ENCODE assay signal across 18 cellular contexts in the genomic region with DNA sequence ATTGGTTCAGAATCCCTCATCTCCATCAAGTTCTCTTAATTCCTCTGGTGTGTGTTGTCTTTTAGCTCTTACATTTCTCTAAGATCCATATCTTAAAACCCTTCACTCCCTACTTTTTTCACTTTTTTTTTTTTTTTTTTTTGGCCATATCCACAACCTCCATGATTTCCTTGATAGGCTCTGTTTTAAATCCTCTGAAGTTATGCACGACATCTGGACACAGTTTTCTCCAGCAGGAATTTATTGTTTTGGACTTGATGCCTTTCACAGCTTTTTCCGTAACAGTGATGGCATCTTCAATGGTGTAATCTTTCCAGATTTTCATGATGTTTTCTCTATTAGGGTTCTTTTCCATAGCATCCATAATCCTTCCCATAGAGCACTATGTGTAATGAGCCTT. TPM values are rescaled to one million over a fixed set of nuclear protein-coding genes. Genes with fewer than 3 reads are reported as not detected.
A peak's percentile ranks its signal among the peaks of the same experiment; 100 is the strongest.
DNase-seq lines count a peak whose midpoint lies in the region; ATAC-seq and TF ChIP-seq lines count a peak whose summit lies in the region.
"Had no signal": no experiment of that assay in that cellular context is flagged by ENCODE, and none has a peak within 500 bp of the region (broad histone marks: within the 10 kb centered on the region; RNA-seq: fewer than 3 reads in every experiment).

No MANE protein-coding gene starts in this region.

- H4K20me1 ChIP-seq in DOHH2 (ENCODE audit: control insufficient read depth, insufficient read depth, low read depth, low read length) (peaks cover 37% of the 10 kb centered on the region), IMR-90 (ENCODE audit: insufficient read depth, low read length) (peaks cover 21% of the 10 kb centered on the region; the same call in 1 of the 2 replicates)

- H3K4ac ChIP-seq in IMR-90 (ENCODE audit: low read depth, low read length) = no peak overlapping the region

- peaks cover 25 to 32% of the 10 kb centered on the region in 2 donors for H3K36me3 Mint-ChIP-seq in stimulated activated naive B cell treated with anti-CD40 and anti-IgM and Interleukin-4, amounts not matched to agents 10 μg/mL and 1 μg/mL and 100 μg/mL, for 72 hours

- H2AK9ac ChIP-seq in IMR-90 (replicated peaks; ENCODE audit: low read depth, low read length, poor library complexity) = no peak overlapping the region

- no peak overlapping the region for H3K18ac ChIP-seq in IMR-90 (ENCODE audit: low read depth, low read length)

- no peak overlapping the region for H2AK5ac ChIP-seq in IMR-90 (ENCODE audit: low read depth, low read length)

- CTCF ChIA-PET in IMR-90 (lab: Yijun Ruan, JAX) = interaction anchor here (0.6 kb wide), 2 partner anchors 14 to 1417 kb away, joined by 3 to 7 read pairs; no protein-coding TSS in a partner anchor

- H3K9me3 Mint-ChIP-seq in stimulated activated naive B cell treated with anti-CD40 and anti-IgM and Interleukin-4, amounts not matched to agents 10 μg/mL and 1 μg/mL and 100 μg/mL, for 72 hours = no peaks in the 10 kb centered on the region

- H3K4me3 ChIP-seq in DOHH2 (ENCODE audit: low read length) (no peak overlapping the region), IMR-90 (ENCODE audit: insufficient read depth, low read depth, low read length) (no peak overlapping the region)
- H3K4me3 ChIP-seq: pancreas, smooth muscle cell had no signal

- H3K9me3 ChIP-seq in DOHH2 (ENCODE audit: control insufficient read depth, insufficient read depth, low read length) (no peaks in the 10 kb centered on the region), IMR-90 (ENCODE audit: control insufficient read depth, insufficient read depth, low read length) (no peaks in the 10 kb centered on the region)
- H3K9me3 ChIP-seq: pancreas had no signal

- H3K36me3 ChIP-seq in DOHH2 (ENCODE audit: control insufficient read depth, low read length) = peaks cover 50% of the 10 kb centered on the region
- H3K36me3 ChIP-seq in IMR-90 (ENCODE audit: control insufficient read depth, insufficient read depth, low read length) = no peaks in the 10 kb centered on the region
- H3K36me3 ChIP-seq: pancreas had no signal

- no peak overlapping the region for H4K91ac ChIP-seq in IMR-90 (ENCODE audit: insufficient read depth, low read depth, low read length)

- peaks cover 94% of the 10 kb centered on the region for H3K79me2 ChIP-seq in DOHH2 (ENCODE audit: control insufficient read depth, low read length)

- H4K5ac ChIP-seq in IMR-90 (ENCODE audit: low read depth, low read length) = no peak overlapping the region

- H2BK120ac ChIP-seq in IMR-90 (ENCODE audit: low read depth, low read length) = peak overlapping the region; percentile 7; the same call in 1 of the 2 replicates

- H3K14ac ChIP-seq in IMR-90 (replicated peaks; ENCODE audit: low read depth, low read length) = 0 out of 2 replicates have a peak overlapping the region, but pooled peaks have one; percentile 42

- H3K4me2 ChIP-seq in DOHH2 (ENCODE audit: low read length) (peak overlapping the region; percentile 27; the same call in 1 of the 2 replicates), IMR-90 (ENCODE audit: low read depth, low read length) (no peak overlapping the region)
- H3K4me2 ChIP-seq: smooth muscle cell had no signal

- no TSS peak for BruUV-seq in IMR-90 (replicated peaks; lab: Mats Ljungman, UMichigan)

- no peak overlapping the region for H4K8ac ChIP-seq in IMR-90 (ENCODE audit: low read depth in 2 of 2, low read length in 2 of 2)

- H3K79me1 ChIP-seq in IMR-90 (ENCODE audit: low read depth in 1 of 2, low read length in 2 of 2) = peaks cover 28 to 62% of the 10 kb centered on the region in 2 experiments

- DNase-seq in IMR-90 (no peak), fibroblast of peridontal ligament (ENCODE audit: extremely low read depth) (peak; percentile 37), NCI-H146 treated with DMSO at 0.1 percent for 48 hours (lab: John Stamatoyannopoulos, UW; ENCODE audit: unreplicated experiment) (no peak), kidney tubule cell (ENCODE audit: low spot score) (no peak)
- no peak for DNase-seq in stimulated activated naive B cell treated with anti-CD40 and anti-IgM and Interleukin-4, amounts not matched to agents 10 μg/mL and 1 μg/mL and 100 μg/mL, for 72 hours
- DNase-seq: activated CD4-positive, alpha-beta T cell treated with anti-CD3 and anti-CD28 coated beads, Interleukin-2, amount 50 U/mL, for 48 hours; activated effector memory CD4-positive, alpha-beta T cell treated with Interleukin-2 at 50 U/mL for 16 hours; C1 segment of cervical spinal cord; midbrain; NCI-H2107; NCI-H748 treated with DMSO at 0.1 percent for 48 hours; pancreas; T-helper 9 cell had no signal

- no peak overlapping the region for H2AFZ ChIP-seq in IMR-90 (replicated peaks; ENCODE audit: low read length, poor library complexity)

- H3K9me2 ChIP-seq in DOHH2 (replicated peaks; ENCODE audit: control insufficient read depth, low read length) = no peaks in the 10 kb centered on the region

- H2BK20ac ChIP-seq in IMR-90 (ENCODE audit: low read depth, low read length) = no peak overlapping the region; the same call in 1 of the 2 replicates

- H3K9me1 ChIP-seq in IMR-90 (ENCODE audit: insufficient read depth, low read length) = no peaks in the 10 kb centered on the region; the same call in 1 of the 2 replicates

- in situ Hi-C loops in IMR-90 (cut with MboI; ENCODE audit: low sequenced_read_pairs) = no loop called here

- WGBS in IMR-90 (ENCODE audit: extremely low coverage in 2 of 2, insufficient read length in 1 of 2), 2 experiments = no CpG with 5 or more reads among the region's 2 CpGs

- H2BK5ac ChIP-seq in IMR-90 (ENCODE audit: low read depth, low read length, poor library complexity, severe bottlenecking) = peak overlapping the region; percentile 20

- dilution Hi-C loops in IMR-90 (cut with HindIII; ENCODE audit: low sequenced_read_pairs, unreplicated experiment) = no loop called here

- peak overlapping the region; percentile 31; the same call in 1 of the 2 replicates for H3K23ac ChIP-seq in IMR-90 (ENCODE audit: low read depth, low read length)

- no peaks in the 10 kb centered on the region for H3K27me3 Mint-ChIP-seq in stimulated activated naive B cell treated with anti-CD40 and anti-IgM and Interleukin-4, amounts not matched to agents 10 μg/mL and 1 μg/mL and 100 μg/mL, for 72 hours
- H3K27me3 Mint-ChIP-seq: brain had no signal

- H3K27ac Mint-ChIP-seq in stimulated activated naive B cell treated with anti-CD40 and anti-IgM and Interleukin-4, amounts not matched to agents 10 μg/mL and 1 μg/mL and 100 μg/mL, for 72 hours = peak overlapping the region; percentile 2

- H2BK15ac ChIP-seq in IMR-90 (ENCODE audit: low read depth, low read length) = no peak overlapping the region

- TF ChIP-seq POLR2A in IMR-90 (IDR thresholded peaks at IDR 0.05; ENCODE audit: low read depth, low read length) = no peak

- peak overlapping the region in 1 of 2 donors; percentile 4 for H3K4me3 Mint-ChIP-seq in stimulated activated naive B cell treated with anti-CD40 and anti-IgM and Interleukin-4, amounts not matched to agents 10 μg/mL and 1 μg/mL and 100 μg/mL, for 72 hours
- H3K4me3 Mint-ChIP-seq: brain had no signal

- intact Hi-C loops in IMR-90 (cut with micrococcal nuclease) = no loop called here

- H3K9ac ChIP-seq in IMR-90 (ENCODE audit: low read depth, low read length) = no peak overlapping the region

- ATAC-seq in IMR-90 (ENCODE audit: low read depth) (no peak), HG03439 (IDR thresholded peaks at IDR 0.05; ENCODE audit: unreplicated experiment) (no peak)
- no peak for ATAC-seq in stimulated activated naive B cell treated with anti-CD40 and anti-IgM and Interleukin-4, amounts not matched to agents 10 μg/mL and 1 μg/mL and 100 μg/mL, for 72 hours (replicated peaks)

- H3K56ac ChIP-seq in IMR-90 (ENCODE audit: extremely low read depth, insufficient read depth, low read length) = no peak overlapping the region

- no peak for TF ChIP-seq RAD21 in IMR-90 (IDR thresholded peaks at IDR 0.05; ENCODE audit: low read length)

- H3K4me1 Mint-ChIP-seq in stimulated activated naive B cell treated with anti-CD40 and anti-IgM and Interleukin-4, amounts not matched to agents 10 μg/mL and 1 μg/mL and 100 μg/mL, for 72 hours = peaks cover 29 to 77% of the 10 kb centered on the region in 2 donors

- TF ChIP-seq CTCF in DOHH2 (IDR thresholded peaks at IDR 0.05; ENCODE audit: low read depth, low read length, poor library complexity, severe bottlenecking) (no peak), IMR-90 (conservative IDR thresholded peaks at IDR 0.05; ENCODE audit: low read depth, low read length) (no peak)

- peaks cover 14% of the 10 kb centered on the region; the same call in 1 of the 2 replicates for H3F3A ChIP-seq in DOHH2 (ENCODE audit: control insufficient read depth, insufficient read depth)

- H3K4me1 ChIP-seq in DOHH2 (ENCODE audit: control insufficient read depth, low read length) (peaks cover 80% of the 10 kb centered on the region), IMR-90 (ENCODE audit: control insufficient read depth, insufficient read depth, low read length) (peaks cover 9% of the 10 kb centered on the region)

- H3K27me3 ChIP-seq in DOHH2 (ENCODE audit: control insufficient read depth, low read length) = no peaks in the 10 kb centered on the region
- H3K27me3 ChIP-seq in IMR-90 (ENCODE audit: control insufficient read depth, insufficient read depth, low read length) = no peaks in the 10 kb centered on the region
- H3K27me3 ChIP-seq: pancreas had no signal

- no peak overlapping the region for H3K27ac ChIP-seq in DOHH2 (ENCODE audit: low read depth, low read length)
- H3K27ac ChIP-seq in IMR-90 (ENCODE audit: insufficient read depth, low read length) = no peak overlapping the region
- H3K27ac ChIP-seq: pancreas, RWPE1 had no signal

- POLR2A ChIA-PET in IMR-90 (lab: Charles Lee; ENCODE audit: unreplicated experiment) = no interaction called here

TF ChIP-seq in IMR-90, 13 proteins besides CTCF, POLR2A, EP300 and RAD21 (continues in another document):
- TF ChIP-seq, protein P1, sequence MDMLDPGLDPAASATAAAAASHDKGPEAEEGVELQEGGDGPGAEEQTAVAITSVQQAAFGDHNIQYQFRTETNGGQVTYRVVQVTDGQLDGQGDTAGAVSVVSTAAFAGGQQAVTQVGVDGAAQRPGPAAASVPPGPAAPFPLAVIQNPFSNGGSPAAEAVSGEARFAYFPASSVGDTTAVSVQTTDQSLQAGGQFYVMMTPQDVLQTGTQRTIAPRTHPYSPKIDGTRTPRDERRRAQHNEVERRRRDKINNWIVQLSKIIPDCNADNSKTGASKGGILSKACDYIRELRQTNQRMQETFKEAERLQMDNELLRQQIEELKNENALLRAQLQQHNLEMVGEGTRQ (IDR thresholded peaks at IDR 0.05; ENCODE audit: low read depth, low read length) = no peak
- TF ChIP-seq RFX5 (IDR thresholded peaks at IDR 0.05; ENCODE audit: low read depth, low read length) (no peak), CEBPB (IDR thresholded peaks at IDR 0.05; ENCODE audit: low read depth, low read length) (no peak), RCOR1 (IDR thresholded peaks at IDR 0.05; ENCODE audit: insufficient replicate concordance, low read length) (no peak)

RNA-seq across cellular contexts. Expression of gene NCOA3, which starts 57.0 kb away (rescaled TPM):
- total RNA-seq in IMR-90 (2012; rRNA removed) = 27.2 and 29.0 TPM in 2 replicates
- 8.1 and 8.8 TPM in 2 replicates for polyA plus RNA-seq in IMR-90 (2012; rRNA removed)
- polyA plus RNA-seq in IMR-90 (2012; cell fraction: cytosol; rRNA removed) = 2.7 and 2.8 TPM in 2 replicates
- 5.1 and 16.2 TPM in 2 replicates for polyA plus RNA-seq in IMR-90 (2012; cell fraction: nucleus; rRNA removed; ENCODE audit: low replicate concordance)
